26 cellular contexts compared by ENCODE assay signal in the genomic region with DNA sequence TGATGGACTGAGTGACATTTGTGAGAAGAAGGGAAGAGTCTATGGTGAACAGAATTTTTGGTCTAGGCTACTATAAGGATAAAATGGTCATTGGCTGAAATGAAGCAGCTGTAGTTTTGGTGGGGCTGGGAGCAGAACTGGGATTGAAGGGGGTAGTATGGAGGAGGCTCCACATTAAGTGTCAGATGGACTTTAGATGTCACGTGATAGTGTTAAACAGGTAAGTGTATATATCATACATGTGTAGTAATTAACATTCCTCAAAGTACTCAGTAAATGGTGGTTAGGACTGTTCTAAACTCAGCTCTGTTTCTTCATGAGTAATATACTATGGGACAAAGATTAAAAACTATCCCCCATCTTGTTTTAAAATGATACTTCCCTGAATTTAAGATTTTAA.
"Had no signal": no experiment of that assay in that cellular context is flagged by ENCODE, and none has a peak within 500 bp of the region (broad histone marks: within the 10 kb centered on the region; RNA-seq: fewer than 3 reads in every experiment).

No MANE protein-coding gene starts in this region.

- H3K27ac ChIP-seq: colonic mucosa, epithelial cell of prostate, esophagus squamous epithelium, gastroesophageal sphincter, heart left ventricle, hepatocyte, left lung, lower lobe of right lung had no signal

- H3K79me2 ChIP-seq: hepatocyte had no signal

- H3K27me3 Mint-ChIP-seq: dendritic cell treated with granulocyte-macrophage colony-stimulating factor and Interleukin-4, amounts not matched to agents 40 ng/mL and 50 ng/mL, for 4 days; effector memory CD8-positive, alpha-beta T cell; naive B cell had no signal

- H3K27ac Mint-ChIP-seq: dendritic cell treated with granulocyte-macrophage colony-stimulating factor and Interleukin-4, amounts not matched to agents 40 ng/mL and 50 ng/mL, for 4 days; effector memory CD8-positive, alpha-beta T cell; endodermal cell; immature natural killer cell had no signal

- ATAC-seq: effector memory CD8-positive, alpha-beta T cell; esophagus mucosa; gastroesophageal sphincter; heart left ventricle; left cardiac atrium; left lung; left ventricle myocardium superior; lower lobe of right lung; mucosa of descending colon had no signal

- FAIRE-seq: endometrium, keratinocyte had no signal

- H3K4me1 ChIP-seq: colonic mucosa, esophagus squamous epithelium, gastroesophageal sphincter, heart left ventricle, left lung, lower lobe of right lung had no signal

- H3K4me3 ChIP-seq: colonic mucosa, esophagus squamous epithelium, gastroesophageal sphincter, heart left ventricle, hepatocyte, left lung, lower lobe of right lung, mucosa of descending colon had no signal

- H2AFZ ChIP-seq: hepatocyte had no signal

- H3K27me3 ChIP-seq: colonic mucosa, esophagus squamous epithelium, gastroesophageal sphincter, heart left ventricle, hepatocyte, left lung had no signal

- H3K36me3 ChIP-seq: colonic mucosa, esophagus squamous epithelium, gastroesophageal sphincter, heart left ventricle, left lung, lower lobe of right lung had no signal

- H3K9me3 Mint-ChIP-seq: endodermal cell had no signal

- H3K36me3 Mint-ChIP-seq: naive B cell had no signal

- H3K4me1 Mint-ChIP-seq: immature natural killer cell, naive B cell had no signal

- H3K4me3 Mint-ChIP-seq: dendritic cell treated with granulocyte-macrophage colony-stimulating factor and Interleukin-4, amounts not matched to agents 40 ng/mL and 50 ng/mL, for 4 days; effector memory CD8-positive, alpha-beta T cell; endodermal cell; immature natural killer cell; naive B cell had no signal

- H3K4me2 ChIP-seq: hepatocyte had no signal

- DNase-seq: colonic mucosa; cortex of kidney; effector CD8-positive, alpha-beta T cell; effector memory CD8-positive, alpha-beta T cell; endodermal cell; erythroblast; esophagus squamous epithelium; foreskin fibroblast; foreskin melanocyte; heart left ventricle; hypothalamus; immature natural killer cell; left cardiac atrium; left lung; left ventricle myocardium superior; lower lobe of right lung; mesendoderm; mucosa of descending colon; naive B cell had no signal

- H3K9me3 ChIP-seq: colonic mucosa, esophagus squamous epithelium, gastroesophageal sphincter, heart left ventricle, left lung, lower lobe of right lung, mucosa of descending colon had no signal
